1 cellular context compared by ENCODE assay signal in the genomic region with DNA sequence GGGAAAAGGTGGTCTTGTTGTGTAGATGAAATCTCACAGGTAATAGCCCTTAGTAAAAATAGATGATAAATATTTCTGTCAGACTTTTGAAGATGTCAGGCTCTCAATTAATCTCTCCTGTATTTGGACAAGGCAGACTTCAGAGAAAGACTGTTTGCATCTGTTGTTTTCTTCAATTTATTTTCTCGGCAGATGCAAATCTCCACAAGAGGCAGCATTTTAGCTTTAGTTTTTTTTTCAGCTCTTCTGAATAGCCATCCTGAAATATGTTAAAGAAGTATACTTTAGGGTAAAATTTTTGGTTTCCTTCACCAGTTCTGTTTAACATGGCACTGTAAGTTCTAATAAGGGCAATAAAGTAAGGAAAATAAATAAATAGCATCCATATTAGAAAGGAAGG.
TF ChIP-seq lines count a peak whose summit lies in the region.

No MANE protein-coding gene starts in this region.

TF ChIP-seq in GM23338, 12 proteins besides CTCF, POLR2A, EP300 and RAD21 (continued from another document):
- TF ChIP-seq, protein P1, sequence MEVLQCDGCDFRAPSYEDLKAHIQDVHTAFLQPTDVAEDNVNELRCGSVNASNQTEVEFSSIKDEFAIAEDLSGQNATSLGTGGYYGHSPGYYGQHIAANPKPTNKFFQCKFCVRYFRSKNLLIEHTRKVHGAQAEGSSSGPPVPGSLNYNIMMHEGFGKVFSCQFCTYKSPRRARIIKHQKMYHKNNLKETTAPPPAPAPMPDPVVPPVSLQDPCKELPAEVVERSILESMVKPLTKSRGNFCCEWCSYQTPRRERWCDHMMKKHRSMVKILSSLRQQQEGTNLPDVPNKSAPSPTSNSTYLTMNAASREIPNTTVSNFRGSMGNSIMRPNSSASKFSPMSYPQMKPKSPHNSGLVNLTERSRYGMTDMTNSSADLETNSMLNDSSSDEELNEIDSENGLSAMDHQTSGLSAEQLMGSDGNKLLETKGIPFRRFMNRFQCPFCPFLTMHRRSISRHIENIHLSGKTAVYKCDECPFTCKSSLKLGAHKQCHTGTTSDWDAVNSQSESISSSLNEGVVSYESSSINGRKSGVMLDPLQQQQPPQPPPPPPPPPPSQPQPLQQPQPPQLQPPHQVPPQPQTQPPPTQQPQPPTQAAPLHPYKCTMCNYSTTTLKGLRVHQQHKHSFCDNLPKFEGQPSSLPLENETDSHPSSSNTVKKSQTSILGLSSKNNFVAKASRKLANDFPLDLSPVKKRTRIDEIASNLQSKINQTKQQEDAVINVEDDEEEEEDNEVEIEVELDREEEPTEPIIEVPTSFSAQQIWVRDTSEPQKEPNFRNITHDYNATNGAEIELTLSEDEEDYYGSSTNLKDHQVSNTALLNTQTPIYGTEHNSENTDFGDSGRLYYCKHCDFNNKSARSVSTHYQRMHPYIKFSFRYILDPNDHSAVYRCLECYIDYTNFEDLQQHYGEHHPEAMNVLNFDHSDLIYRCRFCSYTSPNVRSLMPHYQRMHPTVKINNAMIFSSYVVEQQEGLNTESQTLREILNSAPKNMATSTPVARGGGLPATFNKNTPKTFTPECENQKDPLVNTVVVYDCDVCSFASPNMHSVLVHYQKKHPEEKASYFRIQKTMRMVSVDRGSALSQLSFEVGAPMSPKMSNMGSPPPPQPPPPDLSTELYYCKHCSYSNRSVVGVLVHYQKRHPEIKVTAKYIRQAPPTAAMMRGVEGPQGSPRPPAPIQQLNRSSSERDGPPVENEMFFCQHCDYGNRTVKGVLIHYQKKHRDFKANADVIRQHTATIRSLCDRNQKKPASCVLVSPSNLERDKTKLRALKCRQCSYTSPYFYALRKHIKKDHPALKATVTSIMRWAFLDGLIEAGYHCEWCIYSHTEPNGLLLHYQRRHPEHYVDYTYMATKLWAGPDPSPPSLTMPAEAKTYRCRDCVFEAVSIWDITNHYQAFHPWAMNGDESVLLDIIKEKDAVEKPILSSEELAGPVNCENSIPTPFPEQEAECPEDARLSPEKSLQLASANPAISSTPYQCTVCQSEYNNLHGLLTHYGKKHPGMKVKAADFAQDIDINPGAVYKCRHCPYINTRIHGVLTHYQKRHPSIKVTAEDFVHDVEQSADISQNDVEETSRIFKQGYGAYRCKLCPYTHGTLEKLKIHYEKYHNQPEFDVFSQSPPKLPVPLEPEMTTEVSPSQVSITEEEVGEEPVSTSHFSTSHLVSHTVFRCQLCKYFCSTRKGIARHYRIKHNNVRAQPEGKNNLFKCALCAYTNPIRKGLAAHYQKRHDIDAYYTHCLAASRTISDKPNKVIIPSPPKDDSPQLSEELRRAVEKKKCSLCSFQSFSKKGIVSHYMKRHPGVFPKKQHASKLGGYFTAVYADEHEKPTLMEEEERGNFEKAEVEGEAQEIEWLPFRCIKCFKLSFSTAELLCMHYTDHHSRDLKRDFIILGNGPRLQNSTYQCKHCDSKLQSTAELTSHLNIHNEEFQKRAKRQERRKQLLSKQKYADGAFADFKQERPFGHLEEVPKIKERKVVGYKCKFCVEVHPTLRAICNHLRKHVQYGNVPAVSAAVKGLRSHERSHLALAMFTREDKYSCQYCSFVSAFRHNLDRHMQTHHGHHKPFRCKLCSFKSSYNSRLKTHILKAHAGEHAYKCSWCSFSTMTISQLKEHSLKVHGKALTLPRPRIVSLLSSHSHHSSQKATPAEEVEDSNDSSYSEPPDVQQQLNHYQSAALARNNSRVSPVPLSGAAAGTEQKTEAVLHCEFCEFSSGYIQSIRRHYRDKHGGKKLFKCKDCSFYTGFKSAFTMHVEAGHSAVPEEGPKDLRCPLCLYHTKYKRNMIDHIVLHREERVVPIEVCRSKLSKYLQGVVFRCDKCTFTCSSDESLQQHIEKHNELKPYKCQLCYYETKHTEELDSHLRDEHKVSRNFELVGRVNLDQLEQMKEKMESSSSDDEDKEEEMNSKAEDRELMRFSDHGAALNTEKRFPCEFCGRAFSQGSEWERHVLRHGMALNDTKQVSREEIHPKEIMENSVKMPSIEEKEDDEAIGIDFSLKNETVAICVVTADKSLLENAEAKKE (CRISPR knock-in tag; IDR thresholded peaks at IDR 0.05), result no peak
